Comparison of ENCODE assay signal across 15 cellular contexts in the genomic region with DNA sequence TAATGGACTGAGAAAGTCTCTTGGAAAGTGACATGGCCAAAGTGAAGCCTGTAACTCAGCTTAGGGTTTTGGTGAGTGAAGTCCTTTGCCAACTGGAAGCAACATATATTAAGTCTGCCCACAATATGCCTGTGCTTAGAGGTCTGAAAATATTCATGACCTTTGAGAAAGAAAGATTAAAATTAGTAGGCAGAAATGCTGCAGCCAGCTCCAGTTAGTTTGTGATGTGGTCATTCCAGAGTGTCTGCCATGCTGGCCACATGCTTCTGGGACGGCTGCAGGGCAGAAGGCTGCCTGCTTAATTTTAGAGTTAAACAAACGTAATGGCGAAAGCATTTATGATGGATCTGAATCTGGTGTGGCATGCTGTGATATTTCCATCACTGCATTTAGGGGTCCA.
"Had no signal": no experiment of that assay in that cellular context is flagged by ENCODE, and none has a peak within 500 bp of the region (broad histone marks: within the 10 kb centered on the region; RNA-seq: fewer than 3 reads in every experiment).

No MANE protein-coding gene starts in this region.

- H3K27me3 ChIP-seq: colonic mucosa, ovary, transverse colon had no signal

- ATAC-seq: esophagus mucosa; stimulated activated naive B cell treated with anti-CD40 and anti-IgM and Interleukin-4, amounts not matched to agents 10 μg/mL and 1 μg/mL and 100 μg/mL, for 72 hours had no signal

- H3K4me3 ChIP-seq: colonic mucosa, ovary, SK-N-MC, transverse colon had no signal

- H3K27ac ChIP-seq: colonic mucosa, ovary, SK-N-MC, transverse colon had no signal

- H3K4me1 ChIP-seq: colonic mucosa, transverse colon had no signal

- DNase-seq: activated CD4-positive, alpha-beta T cell treated with anti-CD3 and anti-CD28 coated beads, Interleukin-2, amount 50 U/mL, for 4 hours; activated CD4-positive, CD25-positive, alpha-beta regulatory T cell treated with anti-CD3 and anti-CD28 coated beads, Interleukin-2, amount 50 U/mL, for 72 hours; activated naive CD4-positive, alpha-beta T cell; activated T-cell treated with anti-CD3 and anti-CD28 coated beads for 4 hours; central memory CD4-positive, alpha-beta T cell; colonic mucosa; hypothalamus; mesendoderm; ovary; stimulated activated CD4-positive, alpha-beta T cell treated with anti-CD3 and anti-CD28 coated beads, Interleukin-4, amount 100 ng/mL, for 1 hour; stimulated activated naive B cell treated with anti-CD40 and anti-IgM and Interleukin-4, amounts not matched to agents 10 μg/mL and 1 μg/mL and 100 μg/mL, for 72 hours; T1000; transverse colon had no signal

- H3K9me3 ChIP-seq: ovary had no signal

- H3K36me3 ChIP-seq: colonic mucosa, ovary, transverse colon had no signal
